9 cellular contexts compared by ENCODE assay signal in the genomic region with DNA sequence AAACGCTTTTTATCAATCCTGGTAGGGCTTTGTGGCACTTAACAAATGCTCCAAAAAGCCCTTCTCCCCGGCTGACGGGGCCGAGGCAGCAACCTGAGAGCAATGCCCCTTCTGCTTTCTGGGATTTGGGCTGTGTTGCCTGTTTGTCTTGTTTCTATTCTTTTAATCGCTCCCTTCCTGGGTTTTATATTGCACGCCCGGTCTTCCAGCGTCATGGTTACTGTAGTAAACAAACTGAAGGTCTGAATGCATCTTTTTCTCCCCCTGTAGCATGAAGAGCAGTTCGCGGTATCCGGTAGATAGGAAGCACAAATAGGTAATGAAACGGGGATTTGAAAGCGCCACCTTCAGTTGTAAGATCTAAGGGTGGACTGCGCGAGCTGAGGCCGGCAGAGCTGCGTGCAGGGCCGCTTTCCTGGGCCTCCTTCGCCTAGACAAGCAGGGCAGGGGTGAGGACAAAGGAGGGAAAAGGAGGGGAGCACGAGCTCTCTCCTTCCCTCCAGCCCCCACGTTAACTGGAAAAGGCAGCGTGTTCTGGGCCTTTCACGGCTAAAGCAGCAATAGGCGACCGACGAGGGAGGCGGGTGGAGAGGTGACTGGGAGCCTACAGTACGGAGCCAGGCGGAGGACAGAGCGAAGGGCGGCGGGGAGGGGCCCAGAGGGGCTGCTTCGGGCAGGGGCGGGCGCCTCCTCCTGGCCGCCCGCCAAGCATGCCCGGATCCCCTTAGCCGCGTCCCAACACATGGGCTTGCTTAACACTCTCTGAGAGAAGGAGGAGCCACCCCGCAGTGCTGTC. TPM values are rescaled to one million over a fixed set of nuclear protein-coding genes. Genes with fewer than 3 reads are reported as not detected.
DNase-seq lines count a peak whose midpoint lies in the region; ATAC-seq and TF ChIP-seq lines count a peak whose summit lies in the region.
"Had no signal": no experiment of that assay in that cellular context is flagged by ENCODE, and none has a peak within 500 bp of the region (broad histone marks: within the 10 kb centered on the region; RNA-seq: fewer than 3 reads in every experiment).

No MANE protein-coding gene starts in this region.

- no peaks in the 10 kb centered on the region for H3K9me3 ChIP-seq in cardiac muscle cell (ENCODE audit: low read depth)

- H3K4me1 ChIP-seq in cardiac muscle cell (ENCODE audit: low read depth): peaks cover 50% of the 10 kb centered on the region

- no peaks in the 10 kb centered on the region for H3K27me3 ChIP-seq in cardiac muscle cell

- peak overlapping the region; percentile 26 for H3K4me3 Mint-ChIP-seq in osteocyte (ENCODE audit: unreplicated experiment)

- H3K36me3 ChIP-seq in cardiac muscle cell: no peaks in the 10 kb centered on the region

- TF ChIP-seq CTCF in cardiac muscle cell (IDR thresholded peaks at IDR 0.05; ENCODE audit: low read depth, low read length): peak; percentile 4
- TF ChIP-seq CTCF in osteocyte (IDR thresholded peaks at IDR 0.05): peak; percentile 16

- H3K27ac ChIP-seq in cardiac muscle cell: peak overlapping the region; percentile 11

- DNase-seq in activated CD4-positive, CD25-positive, alpha-beta regulatory T cell (lab: John Stamatoyannopoulos, UW): no peak
- DNase-seq in NCI-H2107 treated with DMSO at 0.1 percent for 48 hours (lab: John Stamatoyannopoulos, UW; ENCODE audit: unreplicated experiment) (peak; percentile 56), cardiac muscle cell (ENCODE audit: low read depth in 1 of 2, low spot score in 1 of 2) (peak; percentile 65 to 93), osteocyte (ENCODE audit: extremely low spot score, unreplicated experiment) (no peak), OCI-M1 (lab: John Stamatoyannopoulos, UW) (no peak)
- DNase-seq in activated naive CD4-positive, alpha-beta T cell treated with anti-CD3 and anti-CD28 coated beads, Interleukin-2, amount 50 U/mL, for 16 hours: peak; percentile 24
- DNase-seq: DND-41 had no signal

- H3K27ac Mint-ChIP-seq in osteocyte (ENCODE audit: unreplicated experiment): peak overlapping the region; percentile 84

- no peaks in the 10 kb centered on the region for H3K9me3 Mint-ChIP-seq in osteocyte (ENCODE audit: unreplicated experiment)

- H3K27me3 Mint-ChIP-seq in osteocyte (ENCODE audit: unreplicated experiment): no peaks in the 10 kb centered on the region

- H3K36me3 Mint-ChIP-seq in osteocyte (ENCODE audit: unreplicated experiment): no peaks in the 10 kb centered on the region

- H3K4me1 Mint-ChIP-seq in osteocyte (ENCODE audit: unreplicated experiment): peaks cover 30% of the 10 kb centered on the region

- ATAC-seq in activated CD4-positive, CD25-positive, alpha-beta regulatory T cell treated with anti-CD3 and anti-CD28 coated beads, Interleukin-2, amount 50 U/mL, for 24 hours: peak; percentile 50 to 60
- ATAC-seq in HG02642 (IDR thresholded peaks at IDR 0.05; ENCODE audit: poor library complexity, unreplicated experiment): peak; percentile 79

- H3K4me3 ChIP-seq in cardiac muscle cell: no peak overlapping the region

RNA-seq across cellular contexts. Expression of a gene that starts 49.3 kb away (rescaled TPM):
- total RNA-seq in cardiac muscle cell (not detected in 2 replicates), osteocyte (not detected in 2 replicates)
- not detected in 2 replicates for polyA plus RNA-seq in cardiac muscle cell

Comparison
In these comparisons a context has a peak if more than half of its experiments do, and no peak if none do; other contexts are left out.
1. DNase-seq: peak in NCI-H2107 treated with DMSO at 0.1 percent for 48 hours (single experiment), activated naive CD4-positive, alpha-beta T cell treated with anti-CD3 and anti-CD28 coated beads, Interleukin-2, amount 50 U/mL, for 16 hours (single experiment) and cardiac muscle cell (2 of 2); none in activated CD4-positive, CD25-positive, alpha-beta regulatory T cell (0 of 4), osteocyte (single experiment) and OCI-M1 (single experiment).